Comparison of ENCODE assay signal across 12 cellular contexts in the genomic region with DNA sequence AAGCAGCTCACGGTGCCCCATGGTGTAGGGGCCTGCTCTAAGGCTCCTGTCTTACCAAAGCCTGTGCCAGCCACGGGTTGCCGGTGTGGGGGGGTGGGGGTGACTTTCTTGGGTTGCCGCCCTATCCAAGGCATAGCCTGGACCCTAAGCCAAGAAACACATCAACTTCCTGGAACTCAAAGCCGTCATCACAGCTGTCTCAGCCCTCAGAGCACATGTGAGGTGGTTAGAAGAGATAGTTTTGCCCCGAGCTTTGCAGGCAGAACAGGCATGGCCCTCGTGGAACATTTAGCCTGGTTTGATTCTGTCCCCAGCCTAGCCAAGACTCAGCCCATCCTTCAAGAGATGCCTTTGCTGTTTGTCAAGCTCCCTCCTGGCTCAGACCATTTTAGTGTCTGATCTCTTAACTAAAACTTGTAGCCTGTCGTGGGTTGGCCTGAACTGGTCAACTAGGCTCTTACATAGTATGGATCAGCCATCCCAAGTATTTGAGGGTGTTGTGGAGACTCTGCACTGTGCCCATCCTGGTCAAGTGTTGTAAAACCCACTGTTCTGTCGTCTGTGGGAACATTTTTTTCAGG.
DNase-seq lines count a peak whose midpoint lies in the region; ATAC-seq, FAIRE-seq and TF ChIP-seq lines count a peak whose summit lies in the region.
"Had no signal": no experiment of that assay in that cellular context is flagged by ENCODE, and none has a peak within 500 bp of the region (broad histone marks: within the 10 kb centered on the region; RNA-seq: fewer than 3 reads in every experiment).

No MANE protein-coding gene starts in this region.

- peaks cover 0 to 20% (median 0%) of the 10 kb centered on the region in 9 donors for H3K36me3 ChIP-seq in heart right ventricle
- peaks cover 0 to 3% (median 0%) of the 10 kb centered on the region in 3 donors for H3K36me3 ChIP-seq in tibial artery

- no peaks in the 10 kb centered on the region for H3K27me3 ChIP-seq in heart right ventricle
- H3K27me3 ChIP-seq in tibial artery, result no peaks in the 10 kb centered on the region

- H3K4me3 ChIP-seq in heart right ventricle, result no peak overlapping the region
- no peak overlapping the region for H3K4me3 ChIP-seq in cardiac fibroblast (replicated peaks in 1 of 2; ENCODE audit: low read depth in 2 of 2, low read length in 2 of 2)
- no peak overlapping the region for H3K4me3 ChIP-seq in lower leg skin (ENCODE audit: low read depth, poor library complexity, severe bottlenecking)
- no peak overlapping the region for H3K4me3 ChIP-seq in tibial artery

- ATAC-seq in heart right ventricle, result peak; percentile 1 to 67 (median 24)
- ATAC-seq: stimulated activated naive CD8-positive, alpha-beta T cell treated with anti-CD3 and anti-CD28 coated beads, Interleukin-15, amount 100 ng/mL, for 72 hours had no signal

- peaks cover 16 to 92% (median 80%) of the 10 kb centered on the region in 9 donors for H3K4me1 ChIP-seq in heart right ventricle
- H3K4me1 ChIP-seq in tibial artery, result peaks cover 0 to 84% (median 59%) of the 10 kb centered on the region in 4 donors

- 45 to 50% methylated on average over 9 of the region's 9 CpGs for WGBS in heart right ventricle, 2 donors
- 34 to 46% methylated on average over 6 to 9 of the region's 9 CpGs for WGBS in lower leg skin, 2 donors

- H3K27ac ChIP-seq in heart right ventricle (peak overlapping the region in 4 of 10 donors; percentile 16 to 44 (median 36)), tibial artery (peak overlapping the region; percentile 60 to 63)
- H3K27ac ChIP-seq: epithelial cell of prostate had no signal

- TF ChIP-seq CTCF in heart right ventricle (IDR thresholded peaks at IDR 0.05) (no peak), cardiac fibroblast (IDR thresholded peaks at IDR 0.05; ENCODE audit: low read depth, low read length) (no peak), lower leg skin (IDR thresholded peaks at IDR 0.05) (no peak), tibial artery (IDR thresholded peaks at IDR 0.05) (no peak)

- FAIRE-seq in HTR-8/SVneo (lab: Jason Lieb, UNC), result no peak

- TF ChIP-seq POLR2A in lower leg skin (IDR thresholded peaks at IDR 0.05), result no peak

- no peak for DNase-seq in heart right ventricle
- DNase-seq in cardiac septum (ENCODE audit: low spot score), result no peak
- peak; percentile 70 to 82 for DNase-seq in cardiac fibroblast (ENCODE audit: low read depth in 2 of 2)
- DNase-seq in lower leg skin (ENCODE audit: low spot score in 2 of 2), result peak; percentile 16 to 81
- DNase-seq in tibial artery, result peak in 1 of 2 donors; percentile 75
- no peak for DNase-seq in stimulated activated CD8-positive, alpha-beta memory T cell treated with anti-CD3 and anti-CD28 coated beads, Interleukin-4, amount 100 ng/mL, for 48 hours
- no peak for DNase-seq in RKO (ENCODE audit: low spot score)
- DNase-seq in HTR-8/SVneo (ENCODE audit: insufficient read length, low spot score), result no peak
- DNase-seq: stimulated activated CD4-positive, alpha-beta T cell treated with anti-CD3 and anti-CD28 coated beads, Interleukin-4, amount 100 ng/mL, for 1 hour; stimulated activated naive CD8-positive, alpha-beta T cell treated with anti-CD3 and anti-CD28 coated beads, Interleukin-15, amount 100 ng/mL, for 72 hours; T-helper 2 cell had no signal

- H3K9me3 ChIP-seq in heart right ventricle, result no peaks in the 10 kb centered on the region
- no peaks in the 10 kb centered on the region for H3K9me3 ChIP-seq in tibial artery

- intact Hi-C loops in heart right ventricle (cut with DNase I) (no loop called here), cardiac septum (cut with DNase I) (no loop called here), lower leg skin (cut with DNase I; ENCODE audit: low total_unique reads) (no loop called here), tibial artery (cut with DNase I; ENCODE audit: low total_unique reads) (no loop called here)

Comparison
In these comparisons a context has a peak if more than half of its experiments do, and no peak if none do; other contexts are left out.
1. DNase-seq: peak in cardiac fibroblast (2 of 2) and lower leg skin (2 of 2); none in heart right ventricle (0 of 2), cardiac septum (single experiment), stimulated activated CD8-positive, alpha-beta memory T cell treated with anti-CD3 and anti-CD28 coated beads, Interleukin-4, amount 100 ng/mL, for 48 hours (single experiment), RKO (single experiment) and HTR-8/SVneo (single experiment).